25 cellular contexts compared by ENCODE assay signal in the genomic region with DNA sequence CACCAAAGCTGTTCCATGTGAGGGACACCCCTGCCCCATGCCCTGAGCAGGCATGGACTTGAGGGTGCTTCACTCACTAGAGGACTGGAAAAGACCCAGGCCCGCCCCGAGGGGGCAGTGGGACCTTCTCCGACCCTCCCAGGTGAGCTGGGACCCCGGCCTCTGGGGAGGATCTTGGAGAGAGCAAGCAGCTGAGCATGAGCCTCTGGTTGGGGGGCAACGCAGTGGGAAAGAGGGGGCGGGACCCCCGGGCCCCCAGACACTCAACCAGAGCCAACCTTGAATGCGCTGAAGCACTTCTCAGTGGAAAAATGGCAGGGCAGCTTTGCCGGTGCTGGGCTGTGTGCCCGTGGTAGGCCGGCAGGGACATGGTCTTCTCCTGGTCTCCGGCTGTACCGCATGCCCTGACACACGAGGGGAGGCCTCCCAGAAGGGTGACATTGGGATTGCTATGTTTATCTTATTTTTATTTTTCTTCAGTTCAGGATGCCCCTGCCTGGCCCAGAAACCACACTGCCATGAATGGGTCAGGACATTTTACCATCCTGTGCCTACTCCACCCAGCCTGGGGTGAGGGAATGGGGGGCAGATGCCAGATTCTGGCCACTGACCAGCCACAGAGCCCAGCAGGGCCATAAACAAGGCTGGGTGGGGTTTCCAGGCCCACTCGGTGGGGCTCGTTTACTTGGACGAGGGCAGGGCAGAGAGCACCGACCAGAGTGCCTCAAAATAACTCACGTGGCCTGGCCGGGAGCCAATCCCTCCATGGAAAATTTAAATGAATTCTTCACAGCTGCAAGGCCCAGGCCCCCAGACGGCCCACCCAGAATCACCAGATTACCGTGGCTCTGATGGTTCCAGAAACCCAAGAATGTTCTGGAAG. TPM values are rescaled to one million over a fixed set of nuclear protein-coding genes. Genes with fewer than 3 reads are reported as not detected.
"Had no signal": no experiment of that assay in that cellular context is flagged by ENCODE, and none has a peak within 500 bp of the region (broad histone marks: within the 10 kb centered on the region; RNA-seq: fewer than 3 reads in every experiment).

No MANE protein-coding gene starts in this region.

- H3K4me1 ChIP-seq: foreskin keratinocyte, left ventricle myocardium inferior, upper lobe of right lung had no signal

- H3K27ac ChIP-seq: brain microvascular endothelial cell, esophagus muscularis mucosa, foreskin keratinocyte, heart right ventricle, left ventricle myocardium inferior, spleen, upper lobe of right lung had no signal

- H3K36me3 Mint-ChIP-seq: activated CD4-positive, alpha-beta memory T cell treated with anti-CD3 and anti-CD28 coated beads for 36 hours; activated naive CD4-positive, alpha-beta T cell treated with anti-CD3 and anti-CD28 coated beads, Interleukin-2, amount 10 ng/mL, durations not matched to agents 7 days and 5 days; naive thymus-derived CD4-positive, alpha-beta T cell; T-cell had no signal

- DNase-seq: activated CD4-positive, alpha-beta memory T cell treated with anti-CD3 and anti-CD28 coated beads for 36 hours; activated CD4-positive, alpha-beta T cell treated with anti-CD3 and anti-CD28 coated beads for 48 hours; activated CD4-positive, CD25-positive, alpha-beta regulatory T cell; activated CD8-positive, alpha-beta memory T cell treated with anti-CD3 and anti-CD28 coated beads, Interleukin-2, amount 50 U/mL, for 4 hours; activated gamma-delta T cell; activated naive CD4-positive, alpha-beta T cell treated with anti-CD3 and anti-CD28 coated beads, Interleukin-2, amount 10 ng/mL, durations not matched to agents 7 days and 5 days; activated T-cell treated with anti-CD3 and anti-CD28 coated beads, Interleukin-2, amount 50 U/mL, for 1 hour; amniotic stem cell; brain microvascular endothelial cell; endodermal cell; foreskin keratinocyte; heart right ventricle; left ventricle myocardium inferior; naive thymus-derived CD4-positive, alpha-beta T cell; occipital lobe; right cardiac atrium; spleen; T-cell; upper lobe of right lung had no signal

- H3K27ac Mint-ChIP-seq: activated CD4-positive, alpha-beta memory T cell treated with anti-CD3 and anti-CD28 coated beads for 36 hours; activated naive CD4-positive, alpha-beta T cell treated with anti-CD3 and anti-CD28 coated beads, Interleukin-2, amount 10 ng/mL, durations not matched to agents 7 days and 5 days; dendritic cell treated with granulocyte-macrophage colony-stimulating factor and Interleukin-4, amounts not matched to agents 40 ng/mL and 50 ng/mL, for 4 days; endodermal cell; naive thymus-derived CD4-positive, alpha-beta T cell; stimulated activated naive CD8-positive, alpha-beta T cell treated with anti-CD3 and anti-CD28 coated beads, Interleukin-15, Interleukin-2, amounts not matched to agents 100 ng/mL and 50 ng/mL, for 24 hours; T-cell; T-helper 2 cell treated with Interferon-gamma antibody and Interleukin-4, amounts not matched to agents 5 μg/mL and 100 μg/mL, for 36 hours had no signal

- H3K36me3 ChIP-seq: brain microvascular endothelial cell, esophagus muscularis mucosa, heart right ventricle, left ventricle myocardium inferior, spleen, upper lobe of right lung had no signal

- H3K27me3 ChIP-seq: esophagus muscularis mucosa, foreskin keratinocyte, heart right ventricle, spleen, upper lobe of right lung had no signal

- H3K9me3 ChIP-seq: esophagus muscularis mucosa, heart right ventricle, left ventricle myocardium inferior, spleen, upper lobe of right lung had no signal

- ATAC-seq: foreskin keratinocyte; heart right ventricle; naive thymus-derived CD4-positive, alpha-beta T cell; right cardiac atrium; T-cell; upper lobe of right lung had no signal

- H3K9me3 Mint-ChIP-seq: activated CD4-positive, alpha-beta memory T cell treated with anti-CD3 and anti-CD28 coated beads for 36 hours; activated naive CD4-positive, alpha-beta T cell treated with anti-CD3 and anti-CD28 coated beads, Interleukin-2, amount 10 ng/mL, durations not matched to agents 7 days and 5 days; dendritic cell treated with granulocyte-macrophage colony-stimulating factor and Interleukin-4, amounts not matched to agents 40 ng/mL and 50 ng/mL, for 4 days; endodermal cell; stimulated activated naive CD8-positive, alpha-beta T cell treated with anti-CD3 and anti-CD28 coated beads, Interleukin-15, Interleukin-2, amounts not matched to agents 100 ng/mL and 50 ng/mL, for 24 hours; T-cell; T-helper 2 cell treated with Interferon-gamma antibody and Interleukin-4, amounts not matched to agents 5 μg/mL and 100 μg/mL, for 36 hours had no signal

- H3K4me3 ChIP-seq: esophagus muscularis mucosa, heart right ventricle, left ventricle myocardium inferior, spleen, upper lobe of right lung had no signal

RNA-seq across cellular contexts. Expression of a gene that starts 17.2 kb away (rescaled TPM):
- total RNA-seq: endodermal cell, foreskin keratinocyte had no signal

RNA-seq across cellular contexts. Expression of a gene that starts 51.4 kb away (rescaled TPM):
- total RNA-seq: endodermal cell, esophagus muscularis mucosa, glomerular endothelial cell, heart right ventricle, left ventricle myocardium inferior, right cardiac atrium, subcutaneous adipose tissue, upper lobe of right lung had no signal
- polyA plus RNA-seq: foreskin keratinocyte; heart right ventricle; naive thymus-derived CD4-positive, alpha-beta T cell had no signal
